ENCODE assay signal across 10 cellular contexts in genomic region chr5:146751781-146752401, GRCh38.
A peak's percentile ranks its signal among the peaks of the same experiment; 100 is the strongest.
DNase-seq lines count a peak whose midpoint lies in the region; ATAC-seq and TF ChIP-seq lines count a peak whose summit lies in the region.
"Had no signal": no experiment of that assay in that cellular context is flagged by ENCODE, and none has a peak within 500 bp of the region (broad histone marks: within the 10 kb centered on the region; RNA-seq: fewer than 3 reads in every experiment).

No MANE protein-coding gene starts in this region.

- peak; percentile 100 for ATAC-seq in GM18520 (IDR thresholded peaks at IDR 0.05; ENCODE audit: unreplicated experiment)
- ATAC-seq in HG02870 (IDR thresholded peaks at IDR 0.05; ENCODE audit: unreplicated experiment) = peak; percentile 97
- no peak for ATAC-seq in PC-3

- intact Hi-C loops in Caco-2 (cut with micrococcal nuclease; ENCODE audit: unreplicated experiment) (no loop called here), PC-3 (cut with micrococcal nuclease) (no loop called here)

- no peaks in the 10 kb centered on the region for H3K4me1 Mint-ChIP-seq in Caco-2 (ENCODE audit: low read depth, unreplicated experiment)

- no peaks in the 10 kb centered on the region for H3K36me3 Mint-ChIP-seq in Caco-2 (ENCODE audit: insufficient read depth, unreplicated experiment)

- no TSS peak for BruUV-seq in Caco-2 (replicated peaks; lab: Mats Ljungman, UMichigan)
- no TSS peak for BruUV-seq in PC-3 (replicated peaks; lab: Mats Ljungman, UMichigan)

- TF ChIP-seq CTCF in Caco-2 (IDR thresholded peaks at IDR 0.05; ENCODE audit: insufficient read depth in 1 of 2, low read depth in 1 of 2, low read length in 1 of 2, severe bottlenecking in 1 of 2, unreplicated experiment in 1 of 2) (no peak), osteoblast (IDR thresholded peaks at IDR 0.05; ENCODE audit: extremely low read depth, low read depth, low read length) (no peak), PC-3 (conservative IDR thresholded peaks at IDR 0.05; ENCODE audit: low read depth, low read length) (no peak)

- H3K27me3 ChIP-seq in Caco-2 (replicated peaks; ENCODE audit: control insufficient read depth, insufficient read depth, low read length) (no peaks in the 10 kb centered on the region), osteoblast (ENCODE audit: insufficient read depth, low read length) (no peaks in the 10 kb centered on the region), PC-3 (ENCODE audit: low read length) (peaks cover 28% of the 10 kb centered on the region)
- H3K27me3 ChIP-seq: pancreas had no signal

- H4K20me1 ChIP-seq in osteoblast (ENCODE audit: insufficient read depth, low read length) (no peaks in the 10 kb centered on the region), PC-3 (ENCODE audit: low read length) (no peaks in the 10 kb centered on the region)

- H3K4me1 ChIP-seq in Caco-2 (peaks cover 3% of the 10 kb centered on the region; the same call in 1 of the 2 replicates), osteoblast (ENCODE audit: insufficient read depth, low read length) (no peaks in the 10 kb centered on the region), PC-3 (ENCODE audit: insufficient read depth, low read length) (peaks cover 11% of the 10 kb centered on the region)

- H3K36me3 ChIP-seq in Caco-2 (ENCODE audit: control insufficient read depth, insufficient read depth, low read length) (no peaks in the 10 kb centered on the region), osteoblast (ENCODE audit: insufficient read depth, low read length) (no peaks in the 10 kb centered on the region), PC-3 (ENCODE audit: low read depth, low read length) (no peaks in the 10 kb centered on the region)
- H3K36me3 ChIP-seq: pancreas had no signal

- peak; percentile 30 for DNase-seq in activated CD4-positive, CD25-positive, alpha-beta regulatory T cell treated with anti-CD3 and anti-CD28 coated beads, Interleukin-2, amount 50 U/mL, for 72 hours
- DNase-seq in mucosa of gallbladder (ENCODE audit: low spot score) (peak; percentile 15), Caco-2 (no peak), osteoblast (ENCODE audit: insufficient read length, low spot score, missing footprints) (no peak), PC-3 (no peak), DMS114 treated with DMSO at 0.1 percent for 48 hours (lab: John Stamatoyannopoulos, UW; ENCODE audit: unreplicated experiment) (no peak)
- DNase-seq: pancreas had no signal

- H3K79me2 ChIP-seq in osteoblast (ENCODE audit: insufficient read depth, low read length) (no peaks in the 10 kb centered on the region), PC-3 (ENCODE audit: low read length) (no peaks in the 10 kb centered on the region)

- H3K9ac ChIP-seq in PC-3 (ENCODE audit: low read length) = no peak overlapping the region

- peaks cover 2% of the 10 kb centered on the region for H3K27me3 Mint-ChIP-seq in Caco-2 (ENCODE audit: insufficient read depth, unreplicated experiment)
- H3K27me3 Mint-ChIP-seq: brain had no signal

- no peaks in the 10 kb centered on the region for H3F3A ChIP-seq in PC-3 (ENCODE audit: low read length, unreplicated experiment)

- CTCF ChIA-PET in Caco-2 (lab: Charles Lee) (no interaction called here), PC-3 (lab: Charles Lee) (no interaction called here)

- no peak overlapping the region for H3K27ac ChIP-seq in osteoblast (ENCODE audit: low read depth, low read length)
- H3K27ac ChIP-seq in PC-3 (ENCODE audit: low read length) = no peak overlapping the region
- H3K27ac ChIP-seq: pancreas had no signal

- no peak overlapping the region for H3K4me2 ChIP-seq in osteoblast (ENCODE audit: insufficient read depth, low read length)
- H3K4me2 ChIP-seq in PC-3 (ENCODE audit: low read length) = no peak overlapping the region

- H3K27ac Mint-ChIP-seq in Caco-2 (ENCODE audit: unreplicated experiment) = no peak overlapping the region

- no peaks in the 10 kb centered on the region for H3K9me2 ChIP-seq in PC-3 (replicated peaks; ENCODE audit: low read length)

- H3K9me3 Mint-ChIP-seq in Caco-2 (ENCODE audit: unreplicated experiment) = no peaks in the 10 kb centered on the region

- H3K9me3 ChIP-seq in Caco-2 (0 out of 2 replicates have a peak, but pooled peaks cover 3% of the 10 kb centered on the region), osteoblast (ENCODE audit: low read depth, low read length) (no peaks in the 10 kb centered on the region), PC-3 (ENCODE audit: low read length) (no peaks in the 10 kb centered on the region)
- H3K9me3 ChIP-seq: pancreas had no signal

- H2AFZ ChIP-seq in osteoblast (ENCODE audit: low read length) = no peak overlapping the region
- H2AFZ ChIP-seq in PC-3 (ENCODE audit: low read length) = no peak overlapping the region

- H3K4me3 Mint-ChIP-seq in Caco-2 (ENCODE audit: unreplicated experiment) = no peak overlapping the region
- H3K4me3 Mint-ChIP-seq: brain had no signal

- POLR2A ChIA-PET in Caco-2 (lab: Charles Lee) (no interaction called here), PC-3 (lab: Charles Lee; ENCODE audit: unreplicated experiment) (no interaction called here)

- H3K4me3 ChIP-seq in Caco-2 (ENCODE audit: low read depth, low read length) (no peak overlapping the region), osteoblast (ENCODE audit: insufficient read depth, low read length) (no peak overlapping the region), PC-3 (ENCODE audit: low read length) (no peak overlapping the region)
- H3K4me3 ChIP-seq: pancreas had no signal

Comparison
In these comparisons a context has a peak if more than half of its experiments do, and no peak if none do; other contexts are left out.
1. DNase-seq: peak in activated CD4-positive, CD25-positive, alpha-beta regulatory T cell treated with anti-CD3 and anti-CD28 coated beads, Interleukin-2, amount 50 U/mL, for 72 hours (single experiment) and mucosa of gallbladder (single experiment); none in Caco-2 (0 of 2), osteoblast (single experiment), PC-3 (single experiment) and DMS114 treated with DMSO at 0.1 percent for 48 hours (single experiment).